ENCODE assay signal across 21 cellular contexts in genomic region chr11:84909740-84910139, GRCh38.
A peak's percentile ranks its signal among the peaks of the same experiment; 100 is the strongest.
DNase-seq lines count a peak whose midpoint lies in the region; ATAC-seq and TF ChIP-seq lines count a peak whose summit lies in the region.
"Had no signal": no experiment of that assay in that cellular context is flagged by ENCODE, and none has a peak within 500 bp of the region (broad histone marks: within the 10 kb centered on the region; RNA-seq: fewer than 3 reads in every experiment).

No MANE protein-coding gene starts in this region.

- CTCF ChIA-PET in WTC11 (lab: Charles Lee), result interaction anchor here (1.8 kb wide), 1 partner anchor 10 kb away, joined by 7 read pairs; no protein-coding TSS in a partner anchor
- CTCF ChIA-PET in CD8-positive, alpha-beta T cell (lab: Charles Lee), result no interaction called here

- no peak for TF ChIP-seq CTCF in WTC11 (IDR thresholded peaks at IDR 0.05)
- TF ChIP-seq CTCF in stomach (IDR thresholded peaks at IDR 0.05), result no peak
- TF ChIP-seq CTCF in CD8-positive, alpha-beta T cell (IDR thresholded peaks at IDR 0.05), result no peak
- TF ChIP-seq CTCF in breast epithelium (IDR thresholded peaks at IDR 0.05), result no peak
- no peak for TF ChIP-seq CTCF in GM10266 (IDR thresholded peaks at IDR 0.05; ENCODE audit: control insufficient read depth, insufficient read depth, low read depth, missing control alignments)

- intact Hi-C loops in stomach (cut with DNase I; ENCODE audit: low total_unique reads) (no loop called here), breast epithelium (cut with DNase I; ENCODE audit: low total_unique reads) (no loop called here)
- intact Hi-C loops in CD8-positive, alpha-beta T cell (cut with DNase I, micrococcal nuclease), result no loop called here

- no peak for TF ChIP-seq POLR2A in stomach (IDR thresholded peaks at IDR 0.05)
- no peak for TF ChIP-seq POLR2A in breast epithelium (IDR thresholded peaks at IDR 0.05)

- H3K4me3 ChIP-seq in stomach (no peak overlapping the region), breast epithelium (no peak overlapping the region)
- no peak overlapping the region for H3K4me3 ChIP-seq in CD8-positive, alpha-beta T cell (ENCODE audit: low read depth, low read length)
- H3K4me3 ChIP-seq: BLaER1 had no signal

- no peak for TF ChIP-seq EP300 in stomach (IDR thresholded peaks at IDR 0.05)

- H3K27me3 Mint-ChIP-seq in WTC11 (ENCODE audit: low read depth), result no peaks in the 10 kb centered on the region
- no peaks in the 10 kb centered on the region for H3K27me3 Mint-ChIP-seq in CD8-positive, alpha-beta T cell (ENCODE audit: low read depth)
- H3K27me3 Mint-ChIP-seq: CD4-positive, alpha-beta T cell had no signal

- POLR2A ChIA-PET in WTC11 (lab: Charles Lee), result no interaction called here
- POLR2A ChIA-PET in CD8-positive, alpha-beta T cell (lab: Charles Lee), result no interaction called here

- no peak overlapping the region for H3K4me3 Mint-ChIP-seq in WTC11
- H3K4me3 Mint-ChIP-seq in CD8-positive, alpha-beta T cell, result no peak overlapping the region
- H3K4me3 Mint-ChIP-seq: CD4-positive, alpha-beta T cell had no signal

- H3K4me1 Mint-ChIP-seq in WTC11, result peaks cover 40% of the 10 kb centered on the region
- no peaks in the 10 kb centered on the region for H3K4me1 Mint-ChIP-seq in CD8-positive, alpha-beta T cell (ENCODE audit: low read depth)

- H3K9me3 ChIP-seq in stomach, result peaks cover 0 to 8% (median 4%) of the 10 kb centered on the region in 4 donors
- H3K9me3 ChIP-seq in CD8-positive, alpha-beta T cell (ENCODE audit: low read length), result no peaks in the 10 kb centered on the region
- H3K9me3 ChIP-seq in breast epithelium, result no peaks in the 10 kb centered on the region
- H3K9me3 ChIP-seq: BLaER1 had no signal

- peak; percentile 84 for ATAC-seq in WTC11
- no peak for ATAC-seq in CD8-positive, alpha-beta T cell

- H3K9me3 Mint-ChIP-seq in WTC11, result no peaks in the 10 kb centered on the region
- peaks cover 32% of the 10 kb centered on the region for H3K9me3 Mint-ChIP-seq in CD8-positive, alpha-beta T cell

- no peak overlapping the region for H3K27ac ChIP-seq in stomach
- H3K27ac ChIP-seq in CD8-positive, alpha-beta T cell (ENCODE audit: low read depth, low read length), result no peak overlapping the region
- no peak overlapping the region for H3K27ac ChIP-seq in breast epithelium
- H3K27ac ChIP-seq: 22Rv1, BLaER1 had no signal

- 85 to 92% (median 89%) methylated on average over 2 of the region's 2 CpGs for WGBS in stomach, 5 donors

- DNase-seq in NCI-H1417 (lab: John Stamatoyannopoulos, UW), result peak in 2 of 3 experiments; percentile 17 to 70
- no peak for DNase-seq in NCI-H1417 treated with DMSO at 0.1 percent for 48 hours (lab: John Stamatoyannopoulos, UW)
- peak; percentile 17 for DNase-seq in WTC11 (ENCODE audit: low spot score)
- DNase-seq in iPS-NIHi7 (ENCODE audit: extremely low spot score), result peak; percentile 20
- no peak for DNase-seq in stomach
- no peak for DNase-seq in CD8-positive, alpha-beta T cell
- DNase-seq in breast epithelium (ENCODE audit: low spot score in 2 of 2), result no peak
- DNase-seq in GM10266 (ENCODE audit: extremely low spot score), result no peak
- DNase-seq: ACHN; CD4-positive, alpha-beta T cell; DND-41; Kasumi-1; NCI-H1436; NCI-H1930; NCI-H226; NCI-H510A treated with DMSO at 0.1 percent for 48 hours; NCI-H774; OCI-M1; Right ventricle myocardium superior had no signal

- H3K36me3 ChIP-seq in stomach (no peaks in the 10 kb centered on the region), breast epithelium (no peaks in the 10 kb centered on the region)
- H3K36me3 ChIP-seq in CD8-positive, alpha-beta T cell (ENCODE audit: insufficient read depth, low read length), result no peaks in the 10 kb centered on the region
- H3K36me3 ChIP-seq: BLaER1 had no signal

- peak overlapping the region; percentile 81 for H3K27ac Mint-ChIP-seq in WTC11
- no peak overlapping the region for H3K27ac Mint-ChIP-seq in CD8-positive, alpha-beta T cell
- H3K27ac Mint-ChIP-seq: CD4-positive, alpha-beta T cell had no signal

- no peaks in the 10 kb centered on the region for H3K4me1 ChIP-seq in stomach
- no peaks in the 10 kb centered on the region for H3K4me1 ChIP-seq in CD8-positive, alpha-beta T cell (ENCODE audit: insufficient read depth, low read length)
- H3K4me1 ChIP-seq in breast epithelium, result no peaks in the 10 kb centered on the region

- H3K27me3 ChIP-seq in stomach, result no peaks in the 10 kb centered on the region
- H3K27me3 ChIP-seq in CD8-positive, alpha-beta T cell (ENCODE audit: insufficient read depth, low read length), result no peaks in the 10 kb centered on the region
- no peaks in the 10 kb centered on the region for H3K27me3 ChIP-seq in breast epithelium
- H3K27me3 ChIP-seq: BLaER1 had no signal

- no peaks in the 10 kb centered on the region for H3K36me3 Mint-ChIP-seq in WTC11
- H3K36me3 Mint-ChIP-seq in CD8-positive, alpha-beta T cell, result no peaks in the 10 kb centered on the region

TF ChIP-seq in WTC11, 78 proteins besides CTCF, POLR2A, EP300 and RAD21 (continues in another document):
- TF ChIP-seq CREB1 (CRISPR knock-in tag; IDR thresholded peaks at IDR 0.05) (no peak), ZNF281 (CRISPR knock-in tag; IDR thresholded peaks at IDR 0.05) (0 out of 2 replicates have a peak, but pooled peaks have one; percentile 70), ZNF425 (CRISPR knock-in tag; conservative IDR thresholded peaks at IDR 0.05) (0 out of 2 replicates have a peak, but pooled peaks have one; percentile 11), ZBTB43 (CRISPR knock-in tag; IDR thresholded peaks at IDR 0.05) (no peak), FOXP4 (CRISPR knock-in tag; IDR thresholded peaks at IDR 0.05) (peak; percentile 33; the same call in 1 of the 2 replicates), IRF1 (CRISPR knock-in tag; IDR thresholded peaks at IDR 0.05) (no peak)

Comparison
In these comparisons a context has a peak if more than half of its experiments do, and no peak if none do; other contexts are left out.
1. DNase-seq: peak in NCI-H1417 (2 of 3), WTC11 (single experiment) and iPS-NIHi7 (single experiment); none in NCI-H1417 treated with DMSO at 0.1 percent for 48 hours (single experiment), stomach (single experiment), CD8-positive, alpha-beta T cell (0 of 7), breast epithelium (0 of 2) and GM10266 (single experiment).